In genomic region chr12:39404000-39404399, GRCh38 we compare ENCODE assay signal across 24 cellular contexts.
"Had no signal": no experiment of that assay in that cellular context is flagged by ENCODE, and none has a peak within 500 bp of the region (broad histone marks: within the 10 kb centered on the region; RNA-seq: fewer than 3 reads in every experiment).

No MANE protein-coding gene starts in this region.

- H3K36me3 ChIP-seq: adrenal gland, breast epithelium, esophagus muscularis mucosa, gastroesophageal sphincter had no signal

- H3K9me3 ChIP-seq: breast epithelium, esophagus muscularis mucosa, gastroesophageal sphincter had no signal

- H3K27me3 ChIP-seq: adrenal gland, breast epithelium, dorsolateral prefrontal cortex, esophagus muscularis mucosa, gastroesophageal sphincter had no signal

- H3K4me1 ChIP-seq: breast epithelium had no signal

- H3K27ac ChIP-seq: adrenal gland, breast epithelium, coronary artery, dorsolateral prefrontal cortex, esophagus muscularis mucosa, gastroesophageal sphincter had no signal

- DNase-seq: activated CD4-positive, alpha-beta memory T cell treated with anti-CD3 and anti-CD28 coated beads for 36 hours; activated CD4-positive, alpha-beta T cell treated with anti-CD3 and anti-CD28 coated beads for 48 hours; activated CD8-positive, alpha-beta memory T cell treated with anti-CD3 and anti-CD28 coated beads, Interleukin-2, amount 10 ng/mL, durations not matched to agents 7 days and 5 days; activated CD8-positive, alpha-beta memory T cell treated with anti-CD3 and anti-CD28 coated beads, Interleukin-2, amount 50 U/mL, for 4 hours; activated CD8-positive, alpha-beta T cell treated with anti-CD3 and anti-CD28 coated beads, Interleukin-2, amount 10 ng/mL, durations not matched to agents 7 days and 5 days; activated effector memory CD4-positive, alpha-beta T cell treated with anti-CD3 and anti-CD28 coated beads, Interleukin-2, amount 50 U/mL, for 16 hours; activated naive CD4-positive, alpha-beta T cell treated with anti-CD3 and anti-CD28 coated beads for 36 hours; activated naive CD8-positive, alpha-beta T cell treated with anti-CD3 and anti-CD28 coated beads for 36 hours; activated naive CD8-positive, alpha-beta T cell treated with anti-CD3 and anti-CD28 coated beads, Interleukin-2, amount 50 U/mL, for 24 hours; activated T-cell treated with anti-CD3 and anti-CD28 coated beads, Interleukin-2, amount 50 U/mL, for 1 hour; activated T-cell treated with anti-CD3 and anti-CD28 coated beads, Interleukin-2, amount 50 U/mL, for 48 hours; adrenal gland; amygdala; aorta; dorsolateral prefrontal cortex; effector memory CD4-positive, alpha-beta T cell; endodermal cell; erythroblast; foreskin melanocyte; T-helper 2 cell had no signal

- H3K4me3 ChIP-seq: adrenal gland, breast epithelium, coronary artery, dorsolateral prefrontal cortex, esophagus muscularis mucosa, gastroesophageal sphincter had no signal

- ATAC-seq: activated CD8-positive, alpha-beta memory T cell treated with anti-CD3 and anti-CD28 coated beads, Interleukin-2, amount 10 ng/mL, durations not matched to agents 7 days and 5 days; activated CD8-positive, alpha-beta T cell treated with anti-CD3 and anti-CD28 coated beads, Interleukin-2, amount 10 ng/mL, durations not matched to agents 7 days and 5 days; activated naive CD8-positive, alpha-beta T cell treated with anti-CD3 and anti-CD28 coated beads, Interleukin-2, amount 50 U/mL, for 24 hours; gastroesophageal sphincter had no signal
